In the genomic region with DNA sequence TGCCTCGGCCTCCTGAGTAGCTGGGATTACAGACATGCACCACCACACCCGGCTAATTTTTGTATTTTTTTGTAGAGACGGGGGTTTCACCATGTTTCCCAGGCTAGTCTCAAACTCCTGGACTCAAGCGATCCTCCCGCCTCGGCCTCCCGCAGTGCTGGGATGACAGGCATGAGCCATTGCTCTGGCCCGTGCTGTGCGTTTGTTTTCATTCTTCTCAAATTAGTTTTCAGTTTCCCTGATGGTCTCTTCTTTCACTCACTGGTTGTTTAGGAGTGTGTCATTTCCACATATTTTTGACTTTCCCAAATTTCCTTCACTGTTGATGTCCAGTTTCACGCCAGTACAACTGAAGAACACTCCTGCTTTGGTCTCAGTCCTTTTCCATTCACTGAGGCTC, we compare ENCODE assay signal across 20 cellular contexts. TPM values are rescaled to one million over a fixed set of nuclear protein-coding genes. Genes with fewer than 3 reads are reported as not detected.
DNase-seq lines count a peak whose midpoint lies in the region; ATAC-seq and TF ChIP-seq lines count a peak whose summit lies in the region.
"Had no signal": no experiment of that assay in that cellular context is flagged by ENCODE, and none has a peak within 500 bp of the region (broad histone marks: within the 10 kb centered on the region; RNA-seq: fewer than 3 reads in every experiment).

No MANE protein-coding gene starts in this region.

- TF ChIP-seq CTCF in RWPE1 (conservative IDR thresholded peaks at IDR 0.05; ENCODE audit: low read depth): no peak
- TF ChIP-seq CTCF in endothelial cell (IDR thresholded peaks at IDR 0.05; ENCODE audit: unreplicated experiment): no peak
- TF ChIP-seq CTCF in esophagus squamous epithelium (IDR thresholded peaks at IDR 0.05): no peak

- DNase-seq in Daoy (ENCODE audit: low read depth): peak; percentile 73
- DNase-seq in RWPE1 (ENCODE audit: low spot score): no peak
- DNase-seq in endothelial cell (ENCODE audit: low spot score): no peak
- no peak for DNase-seq in esophagus squamous epithelium (lab: John Stamatoyannopoulos, UW)
- DNase-seq in GM19240 (ENCODE audit: insufficient read length, low spot score): no peak
- no peak for DNase-seq in HK-2 (ENCODE audit: unreplicated experiment)
- DNase-seq: ACHN; BE2C; CD8-positive, alpha-beta memory T cell; DMS79 treated with DMSO at 0.1 percent for 48 hours; GDM1; GM23248; HCEC 1CT; KBM-7; NCI-H1436; NCI-H2029 treated with DMSO at 0.1 percent for 48 hours; NCI-H510A; SIG-M5 had no signal

- no peak overlapping the region for H3K27ac Mint-ChIP-seq in endothelial cell (ENCODE audit: unreplicated experiment)
- peak overlapping the region; percentile 5 for H3K27ac Mint-ChIP-seq in stimulated activated memory B cell treated with anti-CD40 and anti-IgM and Interleukin-4, amounts not matched to agents 10 μg/mL and 1 μg/mL and 100 μg/mL, for 72 hours

- peaks cover 22% of the 10 kb centered on the region for H3K36me3 Mint-ChIP-seq in endothelial cell (ENCODE audit: low read depth, unreplicated experiment)
- peaks cover 24% of the 10 kb centered on the region for H3K36me3 Mint-ChIP-seq in stimulated activated memory B cell treated with anti-CD40 and anti-IgM and Interleukin-4, amounts not matched to agents 10 μg/mL and 1 μg/mL and 100 μg/mL, for 72 hours

- no peaks in the 10 kb centered on the region for H3K9me3 Mint-ChIP-seq in endothelial cell (ENCODE audit: unreplicated experiment)
- no peaks in the 10 kb centered on the region for H3K9me3 Mint-ChIP-seq in stimulated activated memory B cell treated with anti-CD40 and anti-IgM and Interleukin-4, amounts not matched to agents 10 μg/mL and 1 μg/mL and 100 μg/mL, for 72 hours
- H3K9me3 Mint-ChIP-seq: CD8-positive, alpha-beta memory T cell had no signal

- H3K4me1 ChIP-seq in esophagus squamous epithelium: peaks cover 15 to 37% (median 23%) of the 10 kb centered on the region in 3 donors

- H3K27me3 ChIP-seq in esophagus squamous epithelium: no peaks in the 10 kb centered on the region
- H3K27me3 ChIP-seq: BE2C had no signal

- CTCF ChIA-PET in RWPE1 (lab: Yijun Ruan, JAX): no interaction called here

- WGBS in esophagus squamous epithelium, 2 donors: 91 to 98% methylated on average over 8 to 10 of the region's 10 CpGs

- peak overlapping the region; percentile 6 for H3K4me3 Mint-ChIP-seq in endothelial cell (ENCODE audit: unreplicated experiment)
- no peak overlapping the region for H3K4me3 Mint-ChIP-seq in stimulated activated memory B cell treated with anti-CD40 and anti-IgM and Interleukin-4, amounts not matched to agents 10 μg/mL and 1 μg/mL and 100 μg/mL, for 72 hours

- intact Hi-C loops in esophagus squamous epithelium (cut with DNase I): no loop called here

- H3K27ac ChIP-seq in RWPE1: peak overlapping the region; percentile 11; the same call in 1 of the 2 replicates
- H3K27ac ChIP-seq in esophagus squamous epithelium: no peak overlapping the region
- H3K27ac ChIP-seq: GM23248 had no signal

- TF ChIP-seq POLR2A in esophagus squamous epithelium (IDR thresholded peaks at IDR 0.05): no peak

- ATAC-seq in stimulated activated memory B cell treated with anti-CD40 and anti-IgM and Interleukin-4, amounts not matched to agents 10 μg/mL and 1 μg/mL and 100 μg/mL, for 72 hours: no peak
- ATAC-seq: GM12878 had no signal

- peaks cover 0 to 69% (median under 1%) of the 10 kb centered on the region in 3 donors for H3K36me3 ChIP-seq in esophagus squamous epithelium

- no peak overlapping the region for H3K4me3 ChIP-seq in esophagus squamous epithelium
- H3K4me3 ChIP-seq: GM12878, GM23248 had no signal

- POLR2A ChIA-PET in RWPE1 (lab: Yijun Ruan, JAX; ENCODE audit: low non-redundant PET): no interaction called here

- H3K27me3 Mint-ChIP-seq in endothelial cell (ENCODE audit: unreplicated experiment): peaks cover 1% of the 10 kb centered on the region
- no peaks in the 10 kb centered on the region for H3K27me3 Mint-ChIP-seq in stimulated activated memory B cell treated with anti-CD40 and anti-IgM and Interleukin-4, amounts not matched to agents 10 μg/mL and 1 μg/mL and 100 μg/mL, for 72 hours
- H3K27me3 Mint-ChIP-seq: CD8-positive, alpha-beta memory T cell had no signal

- H3K9me3 ChIP-seq in esophagus squamous epithelium: no peaks in the 10 kb centered on the region
- H3K9me3 ChIP-seq: BE2C had no signal

- peaks cover 5% of the 10 kb centered on the region for H3K4me1 Mint-ChIP-seq in endothelial cell (ENCODE audit: unreplicated experiment)
- peaks cover 34% of the 10 kb centered on the region for H3K4me1 Mint-ChIP-seq in stimulated activated memory B cell treated with anti-CD40 and anti-IgM and Interleukin-4, amounts not matched to agents 10 μg/mL and 1 μg/mL and 100 μg/mL, for 72 hours

RNA-seq across cellular contexts. Expression of a gene that starts 31.8 kb away (rescaled TPM):
- 10.1 and 19.9 TPM in 2 replicates for total RNA-seq in Daoy (2014; rRNA removed; shearing (Covaris generic))
- 114 TPM for total RNA-seq in endothelial cell (ENCODE audit: unreplicated experiment)
- 10 to 100 TPM; 24.6 to 31.2 (median 27.1) TPM for total RNA-seq in esophagus squamous epithelium

RNA-seq across cellular contexts. Expression of a gene that starts 38.7 kb away (rescaled TPM):
- total RNA-seq in Daoy (2014; rRNA removed; shearing (Covaris generic)): 0.11 and 0.27 TPM in 2 replicates
- total RNA-seq in endothelial cell (ENCODE audit: unreplicated experiment) (1.7 TPM), esophagus squamous epithelium (10 to 100 TPM in 1 of 4 donors, 1 to 10 TPM in 3; 1.8 to 13.0 (median 6.6) TPM)
- total RNA-seq: CD8-positive, alpha-beta memory T cell had no signal
